Comparison of ENCODE assay signal across 15 cellular contexts in the genomic region with DNA sequence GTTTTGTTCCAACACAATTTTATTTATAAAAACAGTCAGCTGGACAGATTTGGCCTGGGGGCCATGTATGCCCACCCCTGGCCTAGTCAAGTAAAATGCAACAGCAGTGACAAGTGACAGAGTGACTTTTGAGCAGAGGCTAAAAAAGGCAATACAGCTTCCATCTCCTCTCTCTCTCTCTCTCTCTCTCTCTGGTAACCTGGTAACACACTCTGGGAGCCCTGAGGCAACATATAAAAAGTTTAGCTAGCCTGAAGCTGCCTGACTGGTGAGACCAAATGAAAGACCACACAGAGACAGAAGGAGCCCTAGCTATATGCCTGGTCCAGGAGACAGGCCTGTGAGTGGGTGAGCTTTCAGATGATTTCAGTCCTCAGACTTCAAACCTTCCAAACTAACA.
"Had no signal": no experiment of that assay in that cellular context is flagged by ENCODE, and none has a peak within 500 bp of the region (broad histone marks: within the 10 kb centered on the region; RNA-seq: fewer than 3 reads in every experiment).

No MANE protein-coding gene starts in this region.

- ATAC-seq: activated CD4-positive, CD25-positive, alpha-beta regulatory T cell treated with anti-CD3 and anti-CD28 coated beads, Interleukin-2, amount 50 U/mL, for 24 hours had no signal

- H3K27ac Mint-ChIP-seq: activated naive CD8-positive, alpha-beta T cell treated with anti-CD3 and anti-CD28 coated beads for 36 hours; activated T-helper 1 cell treated with anti-CD3 and anti-CD28 coated beads, Interleukin-12 subunit alpha, Interleukin-12 subunit beta, Interleukin-2, Interleukin-4 antibody, amounts not matched to agents 30 ng/mL and 10 ng/mL and 1 ng/mL, durations not matched to agents 14 hours and 24 hours and 36 hours; T-helper 2 cell treated with Interferon-gamma antibody and Interleukin-4, amounts not matched to agents 5 μg/mL and 100 μg/mL, for 36 hours had no signal

- H3K36me3 ChIP-seq: brain microvascular endothelial cell had no signal

- FAIRE-seq: endothelial cell of umbilical vein, urothelium cell line had no signal

- DNase-seq: activated CD4-positive, alpha-beta T cell treated with anti-CD3 and anti-CD28 coated beads, Interleukin-2, amount 50 U/mL, for 1 hour; activated naive CD8-positive, alpha-beta T cell treated with anti-CD3 and anti-CD28 coated beads for 36 hours; amygdala; brain microvascular endothelial cell; cerebellar nuclear complex; effector CD8-positive, alpha-beta T cell; stimulated activated CD4-positive, alpha-beta T cell treated with anti-CD3 and anti-CD28 coated beads, Interleukin-4, amount 100 ng/mL, for 1 hour; stimulated activated naive CD4-positive, alpha-beta T cell; tibial artery had no signal

- H3K4me3 ChIP-seq: lung, tibial artery had no signal

- H3K36me3 Mint-ChIP-seq: activated naive CD8-positive, alpha-beta T cell treated with anti-CD3 and anti-CD28 coated beads for 36 hours had no signal

- H3K4me1 Mint-ChIP-seq: activated naive CD8-positive, alpha-beta T cell treated with anti-CD3 and anti-CD28 coated beads for 36 hours had no signal

- H3K4me3 Mint-ChIP-seq: activated naive CD8-positive, alpha-beta T cell treated with anti-CD3 and anti-CD28 coated beads for 36 hours; activated T-helper 1 cell treated with anti-CD3 and anti-CD28 coated beads, Interleukin-12 subunit alpha, Interleukin-12 subunit beta, Interleukin-2, Interleukin-4 antibody, amounts not matched to agents 30 ng/mL and 10 ng/mL and 1 ng/mL, durations not matched to agents 14 hours and 24 hours and 36 hours; T-helper 2 cell treated with Interferon-gamma antibody and Interleukin-4, amounts not matched to agents 5 μg/mL and 100 μg/mL, for 36 hours had no signal

- H3K9me3 ChIP-seq: tibial artery had no signal

- H3K27ac ChIP-seq: brain microvascular endothelial cell, tibial artery had no signal

- H3K27me3 ChIP-seq: brain microvascular endothelial cell, tibial artery had no signal

- H3K9me3 Mint-ChIP-seq: activated naive CD8-positive, alpha-beta T cell treated with anti-CD3 and anti-CD28 coated beads for 36 hours; activated T-helper 1 cell treated with anti-CD3 and anti-CD28 coated beads, Interleukin-12 subunit alpha, Interleukin-12 subunit beta, Interleukin-2, Interleukin-4 antibody, amounts not matched to agents 30 ng/mL and 10 ng/mL and 1 ng/mL, durations not matched to agents 14 hours and 24 hours and 36 hours; T-helper 2 cell treated with Interferon-gamma antibody and Interleukin-4, amounts not matched to agents 5 μg/mL and 100 μg/mL, for 36 hours had no signal

- H3K27me3 Mint-ChIP-seq: activated naive CD8-positive, alpha-beta T cell treated with anti-CD3 and anti-CD28 coated beads for 36 hours had no signal
